Comparison of ENCODE assay signal across 17 cellular contexts in genomic region chr1:56580771-56581170, GRCh38. TPM values are rescaled to one million over a fixed set of nuclear protein-coding genes. Genes with fewer than 3 reads are reported as not detected.
DNase-seq lines count a peak whose midpoint lies in the region; ATAC-seq and TF ChIP-seq lines count a peak whose summit lies in the region.
"Had no signal": no experiment of that assay in that cellular context is flagged by ENCODE, and none has a peak within 500 bp of the region (broad histone marks: within the 10 kb centered on the region; RNA-seq: fewer than 3 reads in every experiment).

No MANE protein-coding gene starts in this region.

- H3K27me3 ChIP-seq in thyroid gland = no peaks in the 10 kb centered on the region
- no peaks in the 10 kb centered on the region for H3K27me3 ChIP-seq in esophagus muscularis mucosa
- H3K27me3 ChIP-seq in body of pancreas = no peaks in the 10 kb centered on the region

- no peak for TF ChIP-seq POLR2A in thyroid gland (IDR thresholded peaks at IDR 0.05)
- no peak for TF ChIP-seq POLR2A in esophagus muscularis mucosa (IDR thresholded peaks at IDR 0.05; ENCODE audit: low read depth)
- no peak for TF ChIP-seq POLR2A in body of pancreas (IDR thresholded peaks at IDR 0.05)

- H3K9me3 Mint-ChIP-seq in HFFc6 (no peaks in the 10 kb centered on the region), mesothelial cell of epicardium (no peaks in the 10 kb centered on the region)

- H3K27ac ChIP-seq in thyroid gland = peak overlapping the region; percentile 97 to 98 (median 97)
- no peak overlapping the region for H3K27ac ChIP-seq in esophagus muscularis mucosa (replicated peaks in 1 of 4)
- no peak overlapping the region for H3K27ac ChIP-seq in body of pancreas
- H3K27ac ChIP-seq: BLaER1 treated with 17β-estradiol and CSF1 and Interleukin-3, amounts not matched to agents 10 nM and 100 nM had no signal

- WGBS in thyroid gland, 2 donors = 40 to 57% methylated on average over 10 of the region's 10 CpGs
- WGBS in esophagus muscularis mucosa = 96% methylated on average over 10 of the region's 10 CpGs
- 89 to 96% methylated on average over 10 of the region's 10 CpGs for WGBS in body of pancreas, 2 donors

- DNase-seq in HFFc6 = no peak
- peak; percentile 12 for DNase-seq in dedifferentiated amniotic fluid mesenchymal stem cell (ENCODE audit: extremely low spot score)
- DNase-seq in mesothelial cell of epicardium (ENCODE audit: low spot score in 2 of 2, unreplicated experiment in 2 of 2) = no peak
- DNase-seq in thyroid gland = peak; percentile 51 to 56
- no peak for DNase-seq in esophagus muscularis mucosa (ENCODE audit: extremely low spot score)
- DNase-seq in CD1c-positive myeloid dendritic cell (ENCODE audit: extremely low spot score) = no peak
- DNase-seq in body of pancreas = no peak
- DNase-seq: DND-41, NCI-H1105, NCI-H2081, NCI-H510A, NCI-H774, SHP77, SK-N-SH had no signal

- intact Hi-C loops in thyroid gland (cut with DNase I) = loop anchor here (10.0 kb wide), 1 partner anchor 716 kb away; no protein-coding TSS in a partner anchor
- intact Hi-C loops in esophagus muscularis mucosa (cut with DNase I) = loop anchor here (5.0 to 10.0 kb wide), 2 partner anchors 866 to 1203 kb away; no protein-coding TSS in a partner anchor
- intact Hi-C loops in body of pancreas (cut with DNase I) = loop anchor here (10.0 kb wide), 1 partner anchor 1296 kb away; no protein-coding TSS in a partner anchor

- TF ChIP-seq CTCF in HFFc6 (IDR thresholded peaks at IDR 0.05) (no peak), mesothelial cell of epicardium (IDR thresholded peaks at IDR 0.05; ENCODE audit: unreplicated experiment) (no peak), thyroid gland (IDR thresholded peaks at IDR 0.05) (no peak), esophagus muscularis mucosa (IDR thresholded peaks at IDR 0.05) (no peak), body of pancreas (IDR thresholded peaks at IDR 0.05) (no peak)

- H3K27me3 Mint-ChIP-seq in HFFc6 (ENCODE audit: insufficient read depth) (peaks cover 2% of the 10 kb centered on the region), mesothelial cell of epicardium (ENCODE audit: low read depth) (no peaks in the 10 kb centered on the region)

- H3K36me3 Mint-ChIP-seq in HFFc6 (ENCODE audit: low read depth) (no peaks in the 10 kb centered on the region), mesothelial cell of epicardium (no peaks in the 10 kb centered on the region)

- H3K4me1 Mint-ChIP-seq in HFFc6 (ENCODE audit: low read depth) (peaks cover 44% of the 10 kb centered on the region), mesothelial cell of epicardium (peaks cover 53% of the 10 kb centered on the region)

- TF ChIP-seq EP300 in esophagus muscularis mucosa (IDR thresholded peaks at IDR 0.05) = no peak

- no peaks in the 10 kb centered on the region for H3K36me3 ChIP-seq in thyroid gland
- H3K36me3 ChIP-seq in esophagus muscularis mucosa = no peaks in the 10 kb centered on the region
- H3K36me3 ChIP-seq in body of pancreas (replicated peaks in 1 of 2; ENCODE audit: insufficient read depth in 1 of 2, low read depth in 2 of 2) = no peaks in the 10 kb centered on the region
- H3K36me3 ChIP-seq: BLaER1 treated with 17β-estradiol and CSF1 and Interleukin-3, amounts not matched to agents 10 nM and 100 nM; HAP-1 had no signal

- peak overlapping the region in 1 of 3 donors; percentile 1 for H3K4me3 ChIP-seq in thyroid gland (replicated peaks in 1 of 3)
- no peak overlapping the region for H3K4me3 ChIP-seq in esophagus muscularis mucosa
- H3K4me3 ChIP-seq in body of pancreas = no peak overlapping the region
- H3K4me3 ChIP-seq: HAP-1 had no signal

- H3K9me3 ChIP-seq in thyroid gland = no peaks in the 10 kb centered on the region
- no peaks in the 10 kb centered on the region for H3K9me3 ChIP-seq in esophagus muscularis mucosa
- no peaks in the 10 kb centered on the region for H3K9me3 ChIP-seq in body of pancreas
- H3K9me3 ChIP-seq: BLaER1 treated with 17β-estradiol and CSF1 and Interleukin-3, amounts not matched to agents 10 nM and 100 nM; HAP-1; SK-N-SH had no signal

- H3K4me1 ChIP-seq in thyroid gland (peaks cover 17 to 31% of the 10 kb centered on the region in 2 donors), esophagus muscularis mucosa (peaks cover 9 to 39% (median 28%) of the 10 kb centered on the region in 4 donors), body of pancreas (peaks cover 26% of the 10 kb centered on the region)

- peak overlapping the region; percentile 93; the same call in 1 of the 2 replicates for H3K4me3 Mint-ChIP-seq in HFFc6
- H3K4me3 Mint-ChIP-seq in mesothelial cell of epicardium = no peak overlapping the region

- no peak for ATAC-seq in body of pancreas

- H3K27ac Mint-ChIP-seq in HFFc6 (no peak overlapping the region), mesothelial cell of epicardium (peak overlapping the region; percentile 23)

RNA-seq across cellular contexts. Expression of gene PLPP3, which starts 1.4 kb away (rescaled TPM):
- 10 to 100 TPM; 15.1 to 29.9 (median 24.8) TPM for total RNA-seq in HFFc6 (2021; fragmentation: NEBNext Ultra II Directional; extraction: Animal tissue kit (Norgen Biotek cat#: 25700))
- total RNA-seq in mesothelial cell of epicardium (61.8 to 64.5 TPM (median 64.4 TPM) in 3 replicates), thyroid gland (100 to 1,000 TPM; 257 to 764 (median 675) TPM), esophagus muscularis mucosa (100 to 1,000 TPM; 138 to 244 (median 181) TPM), body of pancreas (10 to 100 TPM; 35.8 to 52.7 TPM)
- total RNA-seq: G401 had no signal

Comparison
In these comparisons a context has a peak if more than half of its experiments do, and no peak if none do; other contexts are left out.
1. DNase-seq: peak in dedifferentiated amniotic fluid mesenchymal stem cell (single experiment) and thyroid gland (2 of 2); none in HFFc6 (single experiment), mesothelial cell of epicardium (0 of 2), esophagus muscularis mucosa (single experiment), CD1c-positive myeloid dendritic cell (single experiment) and body of pancreas (0 of 4).
2. H3K27ac ChIP-seq: peak in thyroid gland (3 of 3); none in esophagus muscularis mucosa (0 of 4) and body of pancreas (0 of 4).